Comparison of ENCODE assay signal across 1 cellular context in genomic region chr2:232981767-232982360, GRCh38.
TF ChIP-seq lines count a peak whose summit lies in the region.

No MANE protein-coding gene starts in this region.

TF ChIP-seq in A549, 52 proteins besides CTCF, POLR2A, EP300 and RAD21 (continued from another document):
- no peak for TF ChIP-seq USF2 (IDR thresholded peaks at IDR 0.05)
- TF ChIP-seq CBX8 (IDR thresholded peaks at IDR 0.05), result no peak
- no peak for TF ChIP-seq KDM1A (IDR thresholded peaks at IDR 0.05; ENCODE audit: low read depth)
- TF ChIP-seq HOXB13 (CRISPR knock-in tag; IDR thresholded peaks at IDR 0.05; ENCODE audit: low read depth), result no peak
- no peak for TF ChIP-seq CEBPB (IDR thresholded peaks at IDR 0.05)
- TF ChIP-seq KDM5A (IDR thresholded peaks at IDR 0.05), result no peak
- no peak for TF ChIP-seq FOSB (CRISPR knock-in tag; IDR thresholded peaks at IDR 0.05)
- no peak for TF ChIP-seq ZSCAN20 (CRISPR knock-in tag; IDR thresholded peaks at IDR 0.05)
- TF ChIP-seq NPAS2 (CRISPR knock-in tag; IDR thresholded peaks at IDR 0.05; ENCODE audit: borderline replicate concordance), result no peak
TF ChIP-seq in A549: peak in this region for 0.
